14 cellular contexts compared by ENCODE assay signal in the genomic region with DNA sequence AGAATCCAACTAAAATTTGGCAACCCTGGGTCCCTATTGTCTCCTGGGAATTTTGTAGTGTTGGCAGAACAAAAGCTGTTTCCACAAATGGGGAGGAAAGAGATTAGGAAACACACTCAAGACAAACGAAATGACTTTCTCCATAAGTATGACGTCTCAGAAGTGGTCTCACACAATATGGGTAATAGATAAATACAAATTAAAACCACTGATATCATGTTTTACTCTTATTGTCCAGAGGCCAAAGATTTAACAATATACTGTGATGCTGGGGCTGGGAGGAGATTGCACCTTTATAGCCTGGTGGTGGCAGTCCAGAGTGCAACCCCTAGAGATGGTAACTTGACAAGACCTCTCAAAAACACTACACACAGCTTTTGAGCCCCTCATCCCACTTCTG. TPM values are rescaled to one million over a fixed set of nuclear protein-coding genes. Genes with fewer than 3 reads are reported as not detected.
A peak's percentile ranks its signal among the peaks of the same experiment; 100 is the strongest.
DNase-seq lines count a peak whose midpoint lies in the region; ATAC-seq, FAIRE-seq and TF ChIP-seq lines count a peak whose summit lies in the region.
"Had no signal": no experiment of that assay in that cellular context is flagged by ENCODE, and none has a peak within 500 bp of the region (broad histone marks: within the 10 kb centered on the region; RNA-seq: fewer than 3 reads in every experiment).

No MANE protein-coding gene starts in this region.

- WGBS in HepG2 (ENCODE audit: low lambda C conversion rate): 97% methylated on average over 2 of the region's 2 CpGs

- no peaks in the 10 kb centered on the region for H3K9me3 Mint-ChIP-seq in MCF 10A (ENCODE audit: unreplicated experiment)
- H3K9me3 Mint-ChIP-seq in endothelial cell (ENCODE audit: unreplicated experiment): no peaks in the 10 kb centered on the region
- H3K9me3 Mint-ChIP-seq: natural killer cell had no signal

- intact Hi-C loops in MCF 10A (cut with micrococcal nuclease) (loop anchor here (10.0 kb wide), 1 partner anchor 61 kb away; no protein-coding TSS in a partner anchor), breast epithelium (cut with DNase I; ENCODE audit: low total_unique reads) (no loop called here), HepG2 (cut with micrococcal nuclease; ENCODE audit: unreplicated experiment) (no loop called here)

- peaks cover 52% of the 10 kb centered on the region for H3K79me2 ChIP-seq in HepG2 (ENCODE audit: insufficient read depth, low read length)

- H3K4me2 ChIP-seq in HepG2 (ENCODE audit: low read depth, low read length): no peak overlapping the region

- in situ Hi-C loops in HepG2 (cut with HindIII; ENCODE audit: extremely low pct_ligation_motif_present, low pct_unique_long_range_greater_than_20kb): no loop called here

- peak; percentile 23; the same call in 1 of the 3 replicates for ATAC-seq in HepG2
- ATAC-seq in GM19463 (IDR thresholded peaks at IDR 0.05; ENCODE audit: unreplicated experiment): no peak
- no peak for ATAC-seq in HG02678 (IDR thresholded peaks at IDR 0.05; ENCODE audit: unreplicated experiment)
- ATAC-seq: natural killer cell had no signal

- no peak overlapping the region for H3K4me3 Mint-ChIP-seq in MCF 10A (ENCODE audit: unreplicated experiment)
- peak overlapping the region; percentile 75 for H3K4me3 Mint-ChIP-seq in endothelial cell (ENCODE audit: unreplicated experiment)
- H3K4me3 Mint-ChIP-seq: natural killer cell had no signal

- FAIRE-seq in HepG2 (lab: Jason Lieb, UNC): no peak

- H2AFZ ChIP-seq in HepG2 (ENCODE audit: low read length): no peak overlapping the region

- POLR2A ChIA-PET in MCF 10A (lab: Yijun Ruan, JAX): no interaction called here
- POLR2A ChIA-PET in HepG2 (lab: Yijun Ruan, JAX): no interaction called here

- H3K27me3 Mint-ChIP-seq in MCF 10A (ENCODE audit: insufficient read depth, unreplicated experiment): no peaks in the 10 kb centered on the region
- H3K27me3 Mint-ChIP-seq in endothelial cell (ENCODE audit: unreplicated experiment): peaks cover 7% of the 10 kb centered on the region

- H3K9ac ChIP-seq in HepG2 (ENCODE audit: insufficient read depth, low read depth, low read length): no peak overlapping the region

- no peaks in the 10 kb centered on the region for H3K36me3 ChIP-seq in breast epithelium
- H3K36me3 ChIP-seq in HepG2 (replicated peaks in 1 of 2; ENCODE audit: control insufficient read depth in 1 of 2, insufficient read depth in 2 of 2, low read length in 2 of 2): peaks cover 31 to 66% of the 10 kb centered on the region in 2 experiments
- H3K36me3 ChIP-seq: colonic mucosa had no signal

- no peak overlapping the region for H3K4me3 ChIP-seq in breast epithelium
- no peak overlapping the region for H3K4me3 ChIP-seq in HepG2 (replicated peaks in 1 of 3; ENCODE audit: insufficient read depth in 1 of 3, low read depth in 2 of 3, low read length in 3 of 3)
- H3K4me3 ChIP-seq: adrenal gland, colonic mucosa, testis had no signal

- peak overlapping the region in 1 of 2 donors; percentile 59 for H3K27ac ChIP-seq in breast epithelium
- no peak overlapping the region for H3K27ac ChIP-seq in HepG2 (ENCODE audit: extremely low read length, insufficient read depth, low read length)
- H3K27ac ChIP-seq: colonic mucosa, testis had no signal

- TF ChIP-seq EP300 in HepG2 (IDR thresholded peaks at IDR 0.05; ENCODE audit: low read depth in 2 of 2, low read length in 2 of 2): no peak
- no peak for TF ChIP-seq EP300 in HepG2 (CRISPR knock-in tag; IDR thresholded peaks at IDR 0.05; ENCODE audit: borderline replicate concordance)

- no peak for DNase-seq in MCF 10A (ENCODE audit: unreplicated experiment)
- no peak for DNase-seq in breast epithelium (ENCODE audit: low spot score in 2 of 2)
- DNase-seq in endothelial cell (ENCODE audit: low spot score): no peak
- no peak for DNase-seq in HepG2 (ENCODE audit: low spot score)
- DNase-seq in activated gamma-delta T cell (lab: John Stamatoyannopoulos, UW): no peak
- no peak for DNase-seq in AML-193 (lab: John Stamatoyannopoulos, UW)
- DNase-seq: activated CD4-positive, alpha-beta T cell treated with anti-CD3 and anti-CD28 coated beads for 1 hour; adrenal gland; colonic mucosa; natural killer cell; NCI-H2171 had no signal

- TF ChIP-seq CTCF in MCF 10A (IDR thresholded peaks at IDR 0.05; ENCODE audit: unreplicated experiment) (no peak), breast epithelium (IDR thresholded peaks at IDR 0.05) (no peak), endothelial cell (IDR thresholded peaks at IDR 0.05; ENCODE audit: unreplicated experiment) (peak; percentile 16), HepG2 (CRISPR knock-in tag; IDR thresholded peaks at IDR 0.05) (no peak)

- H3K9me3 ChIP-seq in breast epithelium (no peaks in the 10 kb centered on the region), HepG2 (ENCODE audit: low read length) (no peaks in the 10 kb centered on the region)
- H3K9me3 ChIP-seq: adrenal gland, colonic mucosa, testis had no signal

- H3K4me1 Mint-ChIP-seq in MCF 10A (ENCODE audit: insufficient read depth, unreplicated experiment) (peaks cover 35% of the 10 kb centered on the region), endothelial cell (ENCODE audit: unreplicated experiment) (peaks cover 86% of the 10 kb centered on the region)

- CTCF ChIA-PET in MCF 10A (lab: Yijun Ruan, JAX): interaction anchor here (1.2 kb wide), 1 partner anchor 161 kb away, joined by 5 read pairs; no protein-coding TSS in a partner anchor
- CTCF ChIA-PET in HepG2 (lab: Yijun Ruan, JAX; ENCODE audit: low intra/inter-chr PET ratio, low total read pairs): no interaction called here

- no peak for TF ChIP-seq RAD21 in HepG2 (CRISPR knock-in tag; IDR thresholded peaks at IDR 0.05)

- H3K36me3 Mint-ChIP-seq in MCF 10A (ENCODE audit: insufficient read depth, unreplicated experiment) (peaks cover 71% of the 10 kb centered on the region), endothelial cell (ENCODE audit: low read depth, unreplicated experiment) (peaks cover 43% of the 10 kb centered on the region)
- H3K36me3 Mint-ChIP-seq: natural killer cell had no signal

- BruUV-seq in MCF 10A (replicated peaks; lab: Mats Ljungman, UMichigan) (no TSS peak), HepG2 (replicated peaks; lab: Mats Ljungman, UMichigan) (no TSS peak)

- H3K27me3 ChIP-seq in breast epithelium: no peaks in the 10 kb centered on the region
- H3K27me3 ChIP-seq in HepG2 (ENCODE audit: control insufficient read depth in 1 of 2, insufficient read depth in 2 of 2, low read length in 2 of 2): no peaks in the 10 kb centered on the region
- H3K27me3 ChIP-seq: adrenal gland, colonic mucosa, testis had no signal

- TF ChIP-seq POLR2A in breast epithelium (IDR thresholded peaks at IDR 0.05) (no peak), HepG2 (IDR thresholded peaks at IDR 0.05; ENCODE audit: insufficient read depth in 1 of 2, low read depth in 2 of 2, low read length in 2 of 2) (no peak)

- H3K27ac Mint-ChIP-seq in MCF 10A (ENCODE audit: low read depth, unreplicated experiment): peak overlapping the region; percentile 71
- peak overlapping the region; percentile 98 for H3K27ac Mint-ChIP-seq in endothelial cell (ENCODE audit: unreplicated experiment)

- H4K20me1 ChIP-seq in HepG2 (ENCODE audit: insufficient read depth, low read length): peaks cover 58% of the 10 kb centered on the region

- H3K4me1 ChIP-seq in breast epithelium (no peaks in the 10 kb centered on the region), HepG2 (ENCODE audit: insufficient read depth, low read length) (peaks cover 25% of the 10 kb centered on the region)

RNA-seq across cellular contexts. Expression of a gene that starts 18.6 kb away (rescaled TPM):
- total RNA-seq in MCF 10A (2022): 209 and 217 TPM in 2 replicates
- total RNA-seq in breast epithelium: 100 to 1,000 TPM; 115 to 191 (median 128) TPM
- 952 TPM for total RNA-seq in endothelial cell (ENCODE audit: unreplicated experiment)
- total RNA-seq in HepG2 (2016; rRNA removed; fragmentation: Illumina TruSeq; extraction: Trizol): 119 and 188 TPM in 2 replicates
- total RNA-seq in HepG2 (2016; cell fraction: cytosol; rRNA removed; fragmentation: Illumina TruSeq; extraction: Trizol; ENCODE audit: low read depth): 32.5 and 44.9 TPM in 2 replicates
- 120 and 187 TPM in 2 replicates for total RNA-seq in HepG2 (2016; cell fraction: insoluble cytoplasmic fraction; rRNA removed; fragmentation: Illumina TruSeq; extraction: Trizol)
- 119 and 132 TPM in 2 replicates for total RNA-seq in HepG2 (2016; cell fraction: membrane; rRNA removed; fragmentation: Illumina TruSeq; extraction: Trizol)
- 70.0 and 93.2 TPM in 2 replicates for total RNA-seq in HepG2 (2016; cell fraction: nucleus; rRNA removed; fragmentation: Illumina TruSeq; extraction: Trizol)
- polyA plus RNA-seq in HepG2 (2011; rRNA removed): 436 and 468 TPM in 2 replicates
- 445 and 560 TPM in 2 replicates for polyA plus RNA-seq in HepG2 (2011; cell fraction: cytosol; rRNA removed)
- 139 and 210 TPM in 2 replicates for polyA plus RNA-seq in HepG2 (2011; cell fraction: nucleus; rRNA removed)
- polyA plus RNA-seq in HepG2 (2012): 286 and 329 TPM in 2 replicates
- 115 and 137 TPM in 2 replicates for polyA plus RNA-seq in HepG2 (2016; cell fraction: cytosol; fragmentation: Illumina TruSeq; extraction: Trizol; ENCODE audit: low read depth)
- polyA plus RNA-seq in HepG2 (2016; cell fraction: insoluble cytoplasmic fraction; fragmentation: Illumina TruSeq; extraction: Trizol; ENCODE audit: low read depth): 594 and 645 TPM in 2 replicates
- 321 and 333 TPM in 2 replicates for polyA plus RNA-seq in HepG2 (2016; cell fraction: membrane; fragmentation: Illumina TruSeq; extraction: Trizol; ENCODE audit: low read depth)
- polyA plus RNA-seq in HepG2 (2016; cell fraction: nucleus; fragmentation: Illumina TruSeq; extraction: Trizol; ENCODE audit: insufficient read depth, low read depth): 249 and 270 TPM in 2 replicates
- 241 and 466 TPM in 2 replicates for polyA minus RNA-seq in HepG2 (2011; rRNA and poly(A)+ RNA removed; ENCODE audit: low replicate concordance)
- 119 and 130 TPM in 2 replicates for polyA minus RNA-seq in HepG2 (2011; cell fraction: cytosol; rRNA and poly(A)+ RNA removed)
- polyA minus RNA-seq in HepG2 (2011; cell fraction: nucleus; rRNA and poly(A)+ RNA removed): 63.7 and 102 TPM in 2 replicates

RNA-seq across cellular contexts. Expression of a gene that starts 45.3 kb away (rescaled TPM):
- total RNA-seq in MCF 10A (2022) (8.3 and 11.8 TPM in 2 replicates), breast epithelium (10 to 100 TPM in 1 of 3 donors, 1 to 10 TPM in 2; 5.0 to 10.8 (median 9.8) TPM), endothelial cell (ENCODE audit: unreplicated experiment) (10.1 TPM), HepG2 (2016; rRNA removed; fragmentation: Illumina TruSeq; extraction: Trizol) (0.87 and 1.2 TPM in 2 replicates)
- total RNA-seq in HepG2 (2016; cell fraction: cytosol; rRNA removed; fragmentation: Illumina TruSeq; extraction: Trizol; ENCODE audit: low read depth): 0.79 and 0.91 TPM in 2 replicates
- 0.89 and 1.1 TPM in 2 replicates for total RNA-seq in HepG2 (2016; cell fraction: insoluble cytoplasmic fraction; rRNA removed; fragmentation: Illumina TruSeq; extraction: Trizol)
- 0.48 and 0.93 TPM in 2 replicates for total RNA-seq in HepG2 (2016; cell fraction: membrane; rRNA removed; fragmentation: Illumina TruSeq; extraction: Trizol)
- total RNA-seq in HepG2 (2016; cell fraction: nucleus; rRNA removed; fragmentation: Illumina TruSeq; extraction: Trizol): 0.66 and 0.81 TPM in 2 replicates
- 2.4 and 2.9 TPM in 2 replicates for polyA plus RNA-seq in HepG2 (2011; rRNA removed)
- 2.5 and 3.1 TPM in 2 replicates for polyA plus RNA-seq in HepG2 (2011; cell fraction: cytosol; rRNA removed)
- polyA plus RNA-seq in HepG2 (2011; cell fraction: nucleus; rRNA removed): 6.1 and 6.2 TPM in 2 replicates
- 2.1 and 4.3 TPM in 2 replicates for polyA plus RNA-seq in HepG2 (2012)
- 0.62 and 0.94 TPM in 2 replicates for polyA plus RNA-seq in HepG2 (2016; cell fraction: cytosol; fragmentation: Illumina TruSeq; extraction: Trizol; ENCODE audit: low read depth)
- 0.67 and 0.96 TPM in 2 replicates for polyA plus RNA-seq in HepG2 (2016; cell fraction: insoluble cytoplasmic fraction; fragmentation: Illumina TruSeq; extraction: Trizol; ENCODE audit: low read depth)
- 0.65 and 0.68 TPM in 2 replicates for polyA plus RNA-seq in HepG2 (2016; cell fraction: membrane; fragmentation: Illumina TruSeq; extraction: Trizol; ENCODE audit: low read depth)
- 1.5 and 1.6 TPM in 2 replicates for polyA plus RNA-seq in HepG2 (2016; cell fraction: nucleus; fragmentation: Illumina TruSeq; extraction: Trizol; ENCODE audit: insufficient read depth, low read depth)
- polyA minus RNA-seq in HepG2 (2011; rRNA and poly(A)+ RNA removed; ENCODE audit: low replicate concordance): 0.42 and 0.92 TPM in 2 replicates
- polyA minus RNA-seq in HepG2 (2011; cell fraction: cytosol; rRNA and poly(A)+ RNA removed): 0.62 and 0.89 TPM in 2 replicates
- 0.37 and 0.64 TPM in 2 replicates for polyA minus RNA-seq in HepG2 (2011; cell fraction: nucleus; rRNA and poly(A)+ RNA removed)
